ENCODE assay signal across 8 cellular contexts in the genomic region with DNA sequence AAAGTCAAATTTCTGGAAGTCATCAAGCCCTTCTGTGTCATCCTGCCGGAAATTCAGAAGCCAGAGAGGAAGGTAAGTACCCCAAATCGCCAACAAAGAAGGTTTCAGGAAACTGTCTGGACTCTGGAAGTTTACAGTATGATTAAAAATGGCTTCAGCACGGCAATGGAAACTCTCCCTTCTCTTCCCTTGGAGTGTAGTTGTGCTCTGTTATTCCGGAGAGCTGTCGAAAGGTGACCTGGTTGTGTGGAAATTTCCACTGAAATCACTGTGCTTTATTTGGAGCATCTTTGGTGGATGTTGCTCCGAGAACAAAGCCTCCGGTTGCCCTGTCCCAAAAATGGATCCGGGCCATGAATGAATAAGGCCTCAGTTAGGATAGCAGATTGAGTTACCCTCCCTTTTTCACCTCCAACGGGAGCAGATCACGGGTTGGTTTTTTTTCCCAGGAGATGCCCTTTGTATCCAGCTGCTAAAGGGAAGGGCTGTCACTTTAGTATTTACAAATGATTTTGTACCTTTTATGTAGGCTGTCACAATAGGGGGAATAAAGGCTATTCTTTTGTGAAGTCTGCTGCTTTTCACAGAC. TPM values are rescaled to one million over a fixed set of nuclear protein-coding genes. Genes with fewer than 3 reads are reported as not detected.
DNase-seq lines count a peak whose midpoint lies in the region; ATAC-seq and TF ChIP-seq lines count a peak whose summit lies in the region.

No MANE protein-coding gene starts in this region.

- WGBS in heart left ventricle, 4 donors = 0 to 2% (median 1%) methylated on average over 10 of the region's 10 CpGs

- intact Hi-C loops in heart left ventricle (cut with DNase I) = loop anchor here in 3 of 10 donors (10.0 kb wide), 2 partner anchors 378 to 398 kb away; a partner anchor contains a TSS

- no peak for DNase-seq in activated CD4-positive, alpha-beta T cell treated with anti-CD3 and anti-CD28 coated beads, Interleukin-2, amount 10 ng/mL, durations not matched to agents 7 days and 5 days
- DNase-seq in activated CD4-positive, alpha-beta T cell treated with anti-CD3 and anti-CD28 coated beads for 48 hours = no peak
- no peak for DNase-seq in WTC11 (ENCODE audit: low spot score)
- DNase-seq in heart left ventricle = no peak
- no peak for DNase-seq in skeletal muscle cell (ENCODE audit: low read depth)
- DNase-seq in stimulated activated CD4-positive, alpha-beta T cell treated with anti-CD3 and anti-CD28 coated beads, Interleukin-4, amount 100 ng/mL, for 24 hours = no peak
- no peak for DNase-seq in NCI-H1048 (lab: John Stamatoyannopoulos, UW)

- peaks cover 10 to 46% (median 37%) of the 10 kb centered on the region in 12 donors for H3K4me1 ChIP-seq in heart left ventricle

- no peaks in the 10 kb centered on the region for H3K27me3 ChIP-seq in heart left ventricle

- peaks cover 46% of the 10 kb centered on the region for H3K4me1 Mint-ChIP-seq in activated CD4-positive, alpha-beta T cell treated with anti-CD3 and anti-CD28 coated beads, Interleukin-2, amount 10 ng/mL, durations not matched to agents 7 days and 5 days
- peaks cover 25% of the 10 kb centered on the region for H3K4me1 Mint-ChIP-seq in WTC11

- TF ChIP-seq POLR2A in heart left ventricle (IDR thresholded peaks at IDR 0.05) = no peak

- H3K27ac ChIP-seq in heart left ventricle = peak overlapping the region; percentile 77 to 98 (median 94)

- peak overlapping the region; percentile 99 for H3K27ac Mint-ChIP-seq in activated CD4-positive, alpha-beta T cell treated with anti-CD3 and anti-CD28 coated beads, Interleukin-2, amount 10 ng/mL, durations not matched to agents 7 days and 5 days
- peak overlapping the region; percentile 97 for H3K27ac Mint-ChIP-seq in WTC11

- CTCF ChIA-PET in activated CD4-positive, alpha-beta T cell treated with anti-CD3 and anti-CD28 coated beads, Interleukin-2, amount 10 ng/mL, durations not matched to agents 7 days and 5 days (lab: Charles Lee) = interaction anchor here (1.2 to 1.4 kb wide), 2 partner anchors 14 to 25 kb away, joined by 3 to 4 read pairs; no protein-coding TSS in a partner anchor
- CTCF ChIA-PET in WTC11 (lab: Charles Lee) = no interaction called here

- H3K4me3 ChIP-seq in heart left ventricle = peak overlapping the region; percentile 72 to 99 (median 96)
- H3K4me3 ChIP-seq in skeletal muscle cell (ENCODE audit: low read depth, low read length) = peak overlapping the region; percentile 92

- H3K9me3 Mint-ChIP-seq in activated CD4-positive, alpha-beta T cell treated with anti-CD3 and anti-CD28 coated beads, Interleukin-2, amount 10 ng/mL, durations not matched to agents 7 days and 5 days = no peaks in the 10 kb centered on the region
- no peaks in the 10 kb centered on the region for H3K9me3 Mint-ChIP-seq in WTC11

- POLR2A ChIA-PET in activated CD4-positive, alpha-beta T cell treated with anti-CD3 and anti-CD28 coated beads, Interleukin-2, amount 10 ng/mL, durations not matched to agents 7 days and 5 days (lab: Charles Lee) = no interaction called here
- POLR2A ChIA-PET in WTC11 (lab: Charles Lee) = no interaction called here

- H3K36me3 Mint-ChIP-seq in activated CD4-positive, alpha-beta T cell treated with anti-CD3 and anti-CD28 coated beads, Interleukin-2, amount 10 ng/mL, durations not matched to agents 7 days and 5 days (ENCODE audit: low read depth) = peaks cover 40% of the 10 kb centered on the region
- peaks cover 45% of the 10 kb centered on the region for H3K36me3 Mint-ChIP-seq in WTC11

- H3K4me3 Mint-ChIP-seq in activated CD4-positive, alpha-beta T cell treated with anti-CD3 and anti-CD28 coated beads, Interleukin-2, amount 10 ng/mL, durations not matched to agents 7 days and 5 days = peak overlapping the region; percentile 99
- peak overlapping the region; percentile 99 for H3K4me3 Mint-ChIP-seq in WTC11

- TF ChIP-seq CTCF in WTC11 (IDR thresholded peaks at IDR 0.05) (no peak), heart left ventricle (IDR thresholded peaks at IDR 0.05) (no peak)

- H3K36me3 ChIP-seq in heart left ventricle = peaks cover 0 to 42% (median 35%) of the 10 kb centered on the region in 9 donors

- peaks cover 8% of the 10 kb centered on the region for H3K27me3 Mint-ChIP-seq in activated CD4-positive, alpha-beta T cell treated with anti-CD3 and anti-CD28 coated beads, Interleukin-2, amount 10 ng/mL, durations not matched to agents 7 days and 5 days
- H3K27me3 Mint-ChIP-seq in WTC11 (ENCODE audit: low read depth) = peaks cover 4% of the 10 kb centered on the region; the same call in 1 of the 2 replicates

- ATAC-seq in WTC11 = no peak
- ATAC-seq in heart left ventricle = peak in 1 of 4 donors; percentile 19
- ATAC-seq in HG02610 (IDR thresholded peaks at IDR 0.05; ENCODE audit: unreplicated experiment) = no peak

- no peaks in the 10 kb centered on the region for H3K9me3 ChIP-seq in heart left ventricle

TF ChIP-seq in WTC11, 78 proteins besides CTCF, POLR2A, EP300 and RAD21:
- no peak for TF ChIP-seq OVOL2 (CRISPR knock-in tag; IDR thresholded peaks at IDR 0.05; ENCODE audit: borderline replicate concordance)
- no peak for TF ChIP-seq ELF4 (CRISPR knock-in tag; IDR thresholded peaks at IDR 0.05; ENCODE audit: low read depth)
- TF ChIP-seq, protein P1, sequence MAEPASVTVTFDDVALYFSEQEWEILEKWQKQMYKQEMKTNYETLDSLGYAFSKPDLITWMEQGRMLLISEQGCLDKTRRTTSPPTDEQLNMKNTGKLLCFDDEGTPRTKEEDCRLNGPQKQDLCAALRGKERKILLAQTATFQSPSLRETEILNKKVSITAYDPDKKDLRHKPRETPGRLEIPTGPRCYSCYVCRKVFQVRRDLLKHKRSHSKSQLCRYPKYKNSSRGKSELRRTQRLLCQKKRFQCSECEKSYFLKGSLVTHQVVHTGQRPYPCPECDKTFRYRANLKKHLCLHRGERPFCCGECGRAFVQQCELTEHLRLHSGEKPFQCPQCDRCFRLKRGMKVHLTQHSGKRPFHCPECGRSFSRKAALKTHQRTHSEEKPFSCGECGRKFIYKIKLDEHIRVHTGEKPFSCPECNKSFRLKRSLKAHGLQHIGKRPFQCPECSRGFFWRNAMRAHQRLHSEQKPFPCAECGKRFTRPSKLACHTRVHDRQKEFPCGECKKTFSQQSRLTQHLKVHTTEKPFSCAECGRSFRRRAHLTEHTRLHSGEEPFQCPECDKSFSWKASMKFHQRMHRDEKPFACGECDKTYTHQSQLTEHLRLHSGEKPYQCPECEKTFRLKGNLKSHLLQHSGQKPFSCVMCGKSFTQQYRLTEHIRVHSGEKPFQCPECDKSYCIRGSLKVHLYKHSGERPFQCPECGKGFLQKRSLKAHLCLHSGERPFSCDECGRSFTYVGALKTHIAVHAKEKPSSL (CRISPR knock-in tag; conservative IDR thresholded peaks at IDR 0.05) = no peak
- TF ChIP-seq, protein P2, sequence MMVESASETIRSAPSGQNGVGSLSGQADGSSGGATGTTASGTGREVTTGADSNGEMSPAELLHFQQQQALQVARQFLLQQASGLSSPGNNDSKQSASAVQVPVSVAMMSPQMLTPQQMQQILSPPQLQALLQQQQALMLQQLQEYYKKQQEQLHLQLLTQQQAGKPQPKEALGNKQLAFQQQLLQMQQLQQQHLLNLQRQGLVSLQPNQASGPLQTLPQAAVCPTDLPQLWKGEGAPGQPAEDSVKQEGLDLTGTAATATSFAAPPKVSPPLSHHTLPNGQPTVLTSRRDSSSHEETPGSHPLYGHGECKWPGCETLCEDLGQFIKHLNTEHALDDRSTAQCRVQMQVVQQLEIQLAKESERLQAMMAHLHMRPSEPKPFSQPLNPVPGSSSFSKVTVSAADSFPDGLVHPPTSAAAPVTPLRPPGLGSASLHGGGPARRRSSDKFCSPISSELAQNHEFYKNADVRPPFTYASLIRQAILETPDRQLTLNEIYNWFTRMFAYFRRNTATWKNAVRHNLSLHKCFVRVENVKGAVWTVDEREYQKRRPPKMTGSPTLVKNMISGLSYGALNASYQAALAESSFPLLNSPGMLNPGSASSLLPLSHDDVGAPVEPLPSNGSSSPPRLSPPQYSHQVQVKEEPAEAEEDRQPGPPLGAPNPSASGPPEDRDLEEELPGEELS (CRISPR knock-in tag; IDR thresholded peaks at IDR 0.05) = no peak
- no peak for TF ChIP-seq RELA (CRISPR knock-in tag; IDR thresholded peaks at IDR 0.05; ENCODE audit: borderline replicate concordance)
- TF ChIP-seq JAZF1 (CRISPR knock-in tag; IDR thresholded peaks at IDR 0.05) = no peak
- TF ChIP-seq GTF2I (CRISPR knock-in tag; conservative IDR thresholded peaks at IDR 0.05) = no peak
TF ChIP-seq in WTC11: peak in this region for 0.

RNA-seq across cellular contexts. Expression of a gene that starts 0.7 kb away (rescaled TPM):
- 100 to 1,000 TPM; 159 to 167 TPM for total RNA-seq in activated CD4-positive, alpha-beta T cell treated with anti-CD3 and anti-CD28 coated beads, Interleukin-2, amount 10 ng/mL, durations not matched to agents 7 days and 5 days
- total RNA-seq in WTC11 (2021) = 119 to 152 TPM (median 120 TPM) in 3 replicates
- 100 to 1,000 TPM in 2 of 9 donors, 10 to 100 TPM in 7; 52.7 to 116 (median 78.2) TPM for total RNA-seq in heart left ventricle
- polyA plus RNA-seq in heart left ventricle = 100 to 1,000 TPM in 1 of 2 donors, 10 to 100 TPM in 1; 36.5 to 179 TPM
